ENCODE assay signal across 14 cellular contexts in genomic region chr18:21063011-21063410, GRCh38. TPM values are rescaled to one million over a fixed set of nuclear protein-coding genes. Genes with fewer than 3 reads are reported as not detected.
DNase-seq lines count a peak whose midpoint lies in the region; ATAC-seq lines count a peak whose summit lies in the region.
"Had no signal": no experiment of that assay in that cellular context is flagged by ENCODE, and none has a peak within 500 bp of the region (broad histone marks: within the 10 kb centered on the region; RNA-seq: fewer than 3 reads in every experiment).

No MANE protein-coding gene starts in this region.

- peak overlapping the region; percentile 65 for H3K27ac Mint-ChIP-seq in stimulated activated naive CD8-positive, alpha-beta T cell treated with anti-CD3 and anti-CD28 coated beads, Interleukin-15, Interleukin-2, amounts not matched to agents 100 ng/mL and 50 ng/mL, for 24 hours
- H3K27ac Mint-ChIP-seq in memory B cell = peak overlapping the region; percentile 15
- H3K27ac Mint-ChIP-seq: CD8-positive, alpha-beta T cell; H9 had no signal

- H3K4me3 Mint-ChIP-seq in stimulated activated naive CD8-positive, alpha-beta T cell treated with anti-CD3 and anti-CD28 coated beads, Interleukin-15, Interleukin-2, amounts not matched to agents 100 ng/mL and 50 ng/mL, for 24 hours = no peak overlapping the region
- H3K4me3 Mint-ChIP-seq in memory B cell = no peak overlapping the region
- H3K4me3 Mint-ChIP-seq: CD14-positive monocyte; CD8-positive, alpha-beta T cell; H9 had no signal

- H3K9me3 Mint-ChIP-seq in stimulated activated naive CD8-positive, alpha-beta T cell treated with anti-CD3 and anti-CD28 coated beads, Interleukin-15, Interleukin-2, amounts not matched to agents 100 ng/mL and 50 ng/mL, for 24 hours = no peaks in the 10 kb centered on the region
- no peaks in the 10 kb centered on the region for H3K9me3 Mint-ChIP-seq in memory B cell
- H3K9me3 Mint-ChIP-seq: CD14-positive monocyte; CD8-positive, alpha-beta T cell; H9 had no signal

- H3K36me3 Mint-ChIP-seq in stimulated activated naive CD8-positive, alpha-beta T cell treated with anti-CD3 and anti-CD28 coated beads, Interleukin-15, Interleukin-2, amounts not matched to agents 100 ng/mL and 50 ng/mL, for 24 hours (ENCODE audit: low read depth) = peaks cover 34% of the 10 kb centered on the region
- peaks cover 24% of the 10 kb centered on the region for H3K36me3 Mint-ChIP-seq in memory B cell

- peaks cover 27% of the 10 kb centered on the region for H3K4me1 Mint-ChIP-seq in stimulated activated naive CD8-positive, alpha-beta T cell treated with anti-CD3 and anti-CD28 coated beads, Interleukin-15, Interleukin-2, amounts not matched to agents 100 ng/mL and 50 ng/mL, for 24 hours (ENCODE audit: low read depth)
- peaks cover 7% of the 10 kb centered on the region for H3K4me1 Mint-ChIP-seq in memory B cell

- no peaks in the 10 kb centered on the region for H3K27me3 Mint-ChIP-seq in stimulated activated naive CD8-positive, alpha-beta T cell treated with anti-CD3 and anti-CD28 coated beads, Interleukin-15, Interleukin-2, amounts not matched to agents 100 ng/mL and 50 ng/mL, for 24 hours
- H3K27me3 Mint-ChIP-seq in memory B cell = no peaks in the 10 kb centered on the region

- ATAC-seq in stimulated activated naive CD8-positive, alpha-beta T cell treated with anti-CD3 and anti-CD28 coated beads, Interleukin-15, Interleukin-2, amounts not matched to agents 100 U/mL and 50 U/mL, for 24 hours = no peak
- ATAC-seq in memory B cell (ENCODE audit: low read depth) = no peak
- ATAC-seq: CD8-positive, alpha-beta T cell; GM12878 had no signal

- DNase-seq in stimulated activated naive CD8-positive, alpha-beta T cell treated with anti-CD3 and anti-CD28 coated beads, Interleukin-15, Interleukin-2, amounts not matched to agents 100 U/mL and 50 U/mL, for 24 hours = no peak
- DNase-seq in NCI-H69 (lab: John Stamatoyannopoulos, UW) (peak; percentile 71), memory B cell (ENCODE audit: low spot score in 2 of 2) (no peak), NCI-H345 treated with DMSO at 0.1 percent for 48 hours (lab: John Stamatoyannopoulos, UW; ENCODE audit: unreplicated experiment) (no peak), cerebellum (ENCODE audit: low spot score) (no peak), NCI-H1930 (lab: John Stamatoyannopoulos, UW) (no peak)
- DNase-seq: Caco-2; CD8-positive, alpha-beta T cell; GOT3; H9; IMR-90 had no signal

RNA-seq across cellular contexts. Expression of gene ROCK1, which starts 48.6 kb away (rescaled TPM):
- 73.0 TPM for total RNA-seq in cerebellum
